Comparison of ENCODE assay signal across 1 cellular context in the genomic region with DNA sequence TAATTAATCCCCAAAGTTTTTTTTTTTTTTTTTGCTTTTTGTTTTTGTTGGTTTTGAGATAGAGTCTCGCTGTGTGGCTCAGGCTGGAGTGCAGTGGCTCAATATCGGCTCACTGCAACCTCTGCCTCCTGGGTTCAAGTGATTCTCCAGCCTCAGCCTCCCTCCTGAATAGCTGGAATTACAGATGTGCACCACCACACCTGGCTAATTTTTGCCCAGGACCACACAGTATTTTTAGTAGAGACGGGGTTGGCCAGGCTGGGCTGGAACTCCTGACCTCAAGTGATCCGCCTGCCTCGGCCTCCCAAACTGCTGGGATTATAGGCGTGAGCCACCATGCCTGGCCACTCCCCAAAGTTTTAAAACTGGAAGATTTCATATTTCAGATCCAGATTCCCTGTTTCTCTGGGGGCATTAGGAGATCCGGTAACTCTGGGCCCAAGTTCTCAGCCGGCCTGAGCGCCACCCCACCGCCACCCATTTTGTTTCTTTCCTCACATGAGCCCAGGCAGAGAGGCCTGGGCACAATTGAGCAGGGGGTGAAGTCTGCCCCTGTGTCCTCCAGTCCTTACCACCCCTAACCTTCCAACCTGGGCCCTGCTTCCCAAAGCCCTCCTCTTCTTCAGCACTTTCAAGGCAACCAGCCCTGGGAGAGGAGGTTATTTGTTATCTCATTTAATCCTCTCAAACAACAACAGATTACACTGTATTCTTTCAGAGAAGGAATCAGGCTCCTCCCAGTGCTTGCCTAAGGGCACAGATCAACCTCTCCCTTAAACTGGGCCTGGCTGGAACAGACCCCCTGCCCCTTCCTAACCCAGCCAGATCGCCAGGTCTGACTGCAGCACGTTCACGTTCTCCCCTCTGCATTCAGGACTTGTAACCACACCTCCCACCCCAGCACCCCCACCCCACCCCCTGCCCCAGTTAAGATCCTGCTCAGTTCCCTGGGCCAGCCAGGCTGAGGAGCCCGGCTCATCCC.
TF ChIP-seq lines count a peak whose summit lies in the region.

No MANE protein-coding gene starts in this region.

TF ChIP-seq in HepG2, 621 proteins besides CTCF, POLR2A, EP300 and RAD21 (continued from another document):
- TF ChIP-seq, protein P1, sequence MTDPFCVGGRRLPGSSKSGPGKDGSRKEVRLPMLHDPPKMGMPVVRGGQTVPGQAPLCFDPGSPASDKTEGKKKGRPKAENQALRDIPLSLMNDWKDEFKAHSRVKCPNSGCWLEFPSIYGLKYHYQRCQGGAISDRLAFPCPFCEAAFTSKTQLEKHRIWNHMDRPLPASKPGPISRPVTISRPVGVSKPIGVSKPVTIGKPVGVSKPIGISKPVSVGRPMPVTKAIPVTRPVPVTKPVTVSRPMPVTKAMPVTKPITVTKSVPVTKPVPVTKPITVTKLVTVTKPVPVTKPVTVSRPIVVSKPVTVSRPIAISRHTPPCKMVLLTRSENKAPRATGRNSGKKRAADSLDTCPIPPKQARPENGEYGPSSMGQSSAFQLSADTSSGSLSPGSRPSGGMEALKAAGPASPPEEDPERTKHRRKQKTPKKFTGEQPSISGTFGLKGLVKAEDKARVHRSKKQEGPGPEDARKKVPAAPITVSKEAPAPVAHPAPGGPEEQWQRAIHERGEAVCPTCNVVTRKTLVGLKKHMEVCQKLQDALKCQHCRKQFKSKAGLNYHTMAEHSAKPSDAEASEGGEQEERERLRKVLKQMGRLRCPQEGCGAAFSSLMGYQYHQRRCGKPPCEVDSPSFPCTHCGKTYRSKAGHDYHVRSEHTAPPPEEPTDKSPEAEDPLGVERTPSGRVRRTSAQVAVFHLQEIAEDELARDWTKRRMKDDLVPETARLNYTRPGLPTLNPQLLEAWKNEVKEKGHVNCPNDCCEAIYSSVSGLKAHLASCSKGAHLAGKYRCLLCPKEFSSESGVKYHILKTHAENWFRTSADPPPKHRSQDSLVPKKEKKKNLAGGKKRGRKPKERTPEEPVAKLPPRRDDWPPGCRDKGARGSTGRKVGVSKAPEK (CRISPR knock-in tag; IDR thresholded peaks at IDR 0.05; ENCODE audit: borderline replicate concordance) = no peak
- TF ChIP-seq KAT8 (CRISPR knock-in tag; IDR thresholded peaks at IDR 0.05) (0 out of 2 replicates have a peak, but pooled peaks have one; percentile 15), SMAD9 (CRISPR knock-in tag; IDR thresholded peaks at IDR 0.05) (no peak), RORA (CRISPR knock-in tag; IDR thresholded peaks at IDR 0.05) (no peak), ZNF430 (CRISPR knock-in tag; IDR thresholded peaks at IDR 0.05) (peak; percentile 51; the same call in 1 of the 2 replicates), REPIN1 (CRISPR knock-in tag; IDR thresholded peaks at IDR 0.05; ENCODE audit: borderline replicate concordance, low read depth) (peak; percentile 74), ARNTL (CRISPR knock-in tag; IDR thresholded peaks at IDR 0.05) (no peak), CREM (IDR thresholded peaks at IDR 0.05) (no peak), CREM (CRISPR knock-in tag; IDR thresholded peaks at IDR 0.05) (no peak), HMGA1 (CRISPR knock-in tag; conservative IDR thresholded peaks at IDR 0.05) (no peak), ZNF333 (CRISPR knock-in tag; IDR thresholded peaks at IDR 0.05; ENCODE audit: borderline replicate concordance) (no peak), MYC (CRISPR knock-in tag; IDR thresholded peaks at IDR 0.05; ENCODE audit: borderline replicate concordance) (no peak), SOX6 (IDR thresholded peaks at IDR 0.05) (no peak), SOX6 (CRISPR knock-in tag; IDR thresholded peaks at IDR 0.05) (no peak)
- TF ChIP-seq, protein P2, sequence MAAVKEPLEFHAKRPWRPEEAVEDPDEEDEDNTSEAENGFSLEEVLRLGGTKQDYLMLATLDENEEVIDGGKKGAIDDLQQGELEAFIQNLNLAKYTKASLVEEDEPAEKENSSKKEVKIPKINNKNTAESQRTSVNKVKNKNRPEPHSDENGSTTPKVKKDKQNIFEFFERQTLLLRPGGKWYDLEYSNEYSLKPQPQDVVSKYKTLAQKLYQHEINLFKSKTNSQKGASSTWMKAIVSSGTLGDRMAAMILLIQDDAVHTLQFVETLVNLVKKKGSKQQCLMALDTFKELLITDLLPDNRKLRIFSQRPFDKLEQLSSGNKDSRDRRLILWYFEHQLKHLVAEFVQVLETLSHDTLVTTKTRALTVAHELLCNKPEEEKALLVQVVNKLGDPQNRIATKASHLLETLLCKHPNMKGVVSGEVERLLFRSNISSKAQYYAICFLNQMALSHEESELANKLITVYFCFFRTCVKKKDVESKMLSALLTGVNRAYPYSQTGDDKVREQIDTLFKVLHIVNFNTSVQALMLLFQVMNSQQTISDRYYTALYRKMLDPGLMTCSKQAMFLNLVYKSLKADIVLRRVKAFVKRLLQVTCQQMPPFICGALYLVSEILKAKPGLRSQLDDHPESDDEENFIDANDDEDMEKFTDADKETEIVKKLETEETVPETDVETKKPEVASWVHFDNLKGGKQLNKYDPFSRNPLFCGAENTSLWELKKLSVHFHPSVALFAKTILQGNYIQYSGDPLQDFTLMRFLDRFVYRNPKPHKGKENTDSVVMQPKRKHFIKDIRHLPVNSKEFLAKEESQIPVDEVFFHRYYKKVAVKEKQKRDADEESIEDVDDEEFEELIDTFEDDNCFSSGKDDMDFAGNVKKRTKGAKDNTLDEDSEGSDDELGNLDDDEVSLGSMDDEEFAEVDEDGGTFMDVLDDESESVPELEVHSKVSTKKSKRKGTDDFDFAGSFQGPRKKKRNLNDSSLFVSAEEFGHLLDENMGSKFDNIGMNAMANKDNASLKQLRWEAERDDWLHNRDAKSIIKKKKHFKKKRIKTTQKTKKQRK (IDR thresholded peaks at IDR 0.05; ENCODE audit: low read length) = no peak
- TF ChIP-seq, protein P3, sequence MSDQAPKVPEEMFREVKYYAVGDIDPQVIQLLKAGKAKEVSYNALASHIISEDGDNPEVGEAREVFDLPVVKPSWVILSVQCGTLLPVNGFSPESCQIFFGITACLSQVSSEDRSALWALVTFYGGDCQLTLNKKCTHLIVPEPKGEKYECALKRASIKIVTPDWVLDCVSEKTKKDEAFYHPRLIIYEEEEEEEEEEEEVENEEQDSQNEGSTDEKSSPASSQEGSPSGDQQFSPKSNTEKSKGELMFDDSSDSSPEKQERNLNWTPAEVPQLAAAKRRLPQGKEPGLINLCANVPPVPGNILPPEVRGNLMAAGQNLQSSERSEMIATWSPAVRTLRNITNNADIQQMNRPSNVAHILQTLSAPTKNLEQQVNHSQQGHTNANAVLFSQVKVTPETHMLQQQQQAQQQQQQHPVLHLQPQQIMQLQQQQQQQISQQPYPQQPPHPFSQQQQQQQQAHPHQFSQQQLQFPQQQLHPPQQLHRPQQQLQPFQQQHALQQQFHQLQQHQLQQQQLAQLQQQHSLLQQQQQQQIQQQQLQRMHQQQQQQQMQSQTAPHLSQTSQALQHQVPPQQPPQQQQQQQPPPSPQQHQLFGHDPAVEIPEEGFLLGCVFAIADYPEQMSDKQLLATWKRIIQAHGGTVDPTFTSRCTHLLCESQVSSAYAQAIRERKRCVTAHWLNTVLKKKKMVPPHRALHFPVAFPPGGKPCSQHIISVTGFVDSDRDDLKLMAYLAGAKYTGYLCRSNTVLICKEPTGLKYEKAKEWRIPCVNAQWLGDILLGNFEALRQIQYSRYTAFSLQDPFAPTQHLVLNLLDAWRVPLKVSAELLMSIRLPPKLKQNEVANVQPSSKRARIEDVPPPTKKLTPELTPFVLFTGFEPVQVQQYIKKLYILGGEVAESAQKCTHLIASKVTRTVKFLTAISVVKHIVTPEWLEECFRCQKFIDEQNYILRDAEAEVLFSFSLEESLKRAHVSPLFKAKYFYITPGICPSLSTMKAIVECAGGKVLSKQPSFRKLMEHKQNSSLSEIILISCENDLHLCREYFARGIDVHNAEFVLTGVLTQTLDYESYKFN (CRISPR knock-in tag; conservative IDR thresholded peaks at IDR 0.05) = no peak
TF ChIP-seq in HepG2: peak in this region for 15.
